ENCODE assay signal across 19 cellular contexts in genomic region chr22:46531776-46532175, GRCh38. TPM values are rescaled to one million over a fixed set of nuclear protein-coding genes. Genes with fewer than 3 reads are reported as not detected.
A peak's percentile ranks its signal among the peaks of the same experiment; 100 is the strongest.
DNase-seq lines count a peak whose midpoint lies in the region; ATAC-seq and TF ChIP-seq lines count a peak whose summit lies in the region.
"Had no signal": no experiment of that assay in that cellular context is flagged by ENCODE, and none has a peak within 500 bp of the region (broad histone marks: within the 10 kb centered on the region; RNA-seq: fewer than 3 reads in every experiment).

No MANE protein-coding gene starts in this region.

- no peaks in the 10 kb centered on the region for H3K9me3 Mint-ChIP-seq in type B pancreatic cell

- no TSS peak for BruUV-seq in PC-9 (replicated peaks; lab: Mats Ljungman, UMichigan)

- H3K27me3 ChIP-seq in PC-9 (ENCODE audit: insufficient read depth, low read depth) (no peaks in the 10 kb centered on the region), foreskin keratinocyte (no peaks in the 10 kb centered on the region)

- DNase-seq in PC-9 = no peak
- DNase-seq in astrocyte of the hippocampus (ENCODE audit: low read depth, low spot score) = peak; percentile 30
- DNase-seq in foreskin keratinocyte = no peak
- DNase-seq in type B pancreatic cell (ENCODE audit: extremely low spot score, unreplicated experiment) = no peak
- no peak for DNase-seq in cerebellum (ENCODE audit: low spot score)
- DNase-seq in stimulated activated naive CD8-positive, alpha-beta T cell treated with anti-CD3 and anti-CD28 coated beads, Interleukin-15, Interleukin-2, amounts not matched to agents 100 U/mL and 50 U/mL, for 24 hours = no peak
- no peak for DNase-seq in HuH-7.5 (ENCODE audit: low spot score)
- DNase-seq: AML-193, DMS79 treated with DMSO at 0.1 percent for 48 hours, IMR-90, MG63, NCI-H1092 treated with DMSO at 0.1 percent for 48 hours, NCI-H146, NCI-H2081 treated with DMSO at 0.1 percent for 48 hours, NCI-H446 treated with DMSO at 0.1 percent for 48 hours, NCI-H748 treated with DMSO at 0.1 percent for 48 hours, RPMI8226 had no signal

- peaks cover 60% of the 10 kb centered on the region for H3K4me1 ChIP-seq in PC-9 (replicated peaks; ENCODE audit: insufficient read depth)
- H3K4me1 ChIP-seq in foreskin keratinocyte = peaks cover 23% of the 10 kb centered on the region

- no peak for TF ChIP-seq CTCF in PC-9 (conservative IDR thresholded peaks at IDR 0.05)
- TF ChIP-seq CTCF in foreskin keratinocyte (conservative IDR thresholded peaks at IDR 0.05) = no peak
- no peak for TF ChIP-seq CTCF in type B pancreatic cell (conservative IDR thresholded peaks at IDR 0.05)

- H3K9me3 ChIP-seq in PC-9 (ENCODE audit: insufficient read depth, low read depth) = no peaks in the 10 kb centered on the region
- H3K9me3 ChIP-seq: MG63 had no signal

- POLR2A ChIA-PET in PC-9 (lab: Charles Lee; ENCODE audit: unreplicated experiment) = no interaction called here

- peak overlapping the region; percentile 84 for H3K4me3 Mint-ChIP-seq in type B pancreatic cell

- H3K27ac ChIP-seq in PC-9 = peak overlapping the region; percentile 57; the same call in 1 of the 2 replicates
- H3K27ac ChIP-seq in foreskin keratinocyte = peak overlapping the region; percentile 54
- H3K27ac ChIP-seq: C4-2B, HL-60 had no signal

- H3K36me3 ChIP-seq in PC-9 (ENCODE audit: low read depth) = no peaks in the 10 kb centered on the region
- H3K36me3 ChIP-seq: MG63 had no signal

- H4K20me1 ChIP-seq in PC-9 (ENCODE audit: insufficient read depth) = no peaks in the 10 kb centered on the region

- CTCF ChIA-PET in PC-9 (lab: Charles Lee) = interaction anchor here (0.9 kb wide), 1 partner anchor 17 kb away, joined by 3 read pairs; no protein-coding TSS in a partner anchor

- no peak overlapping the region for H3K4me3 ChIP-seq in PC-9
- H3K4me3 ChIP-seq: MG63 had no signal

- no peak overlapping the region for H2AFZ ChIP-seq in PC-9

- peaks cover 52% of the 10 kb centered on the region for H3F3A ChIP-seq in PC-9 (ENCODE audit: insufficient read depth, low read depth)

- H3K36me3 Mint-ChIP-seq in type B pancreatic cell = peaks cover 25% of the 10 kb centered on the region

- H3K27ac Mint-ChIP-seq in type B pancreatic cell = no peak overlapping the region

- H3K79me2 ChIP-seq in PC-9 (ENCODE audit: low read depth) = peaks cover 79% of the 10 kb centered on the region

- intact Hi-C loops in PC-9 (cut with micrococcal nuclease; ENCODE audit: unreplicated experiment) = no loop called here

- no peak for ATAC-seq in foreskin keratinocyte
- no peak for ATAC-seq in stimulated activated naive CD8-positive, alpha-beta T cell treated with anti-CD3 and anti-CD28 coated beads, Interleukin-15, Interleukin-2, amounts not matched to agents 100 U/mL and 50 U/mL, for 24 hours

- H3K27me3 Mint-ChIP-seq in type B pancreatic cell = peaks cover 13% of the 10 kb centered on the region

- peaks cover 26% of the 10 kb centered on the region for H3K4me1 Mint-ChIP-seq in type B pancreatic cell (ENCODE audit: unreplicated experiment)

- H3K9me2 ChIP-seq in PC-9 (ENCODE audit: insufficient read depth) = no peaks in the 10 kb centered on the region

- H3K4me2 ChIP-seq in PC-9 = peak overlapping the region; percentile 79

RNA-seq across cellular contexts. Expression of gene CELSR1, which starts 5.6 kb away (rescaled TPM):
- total RNA-seq in PC-9 (2021) (37.6 and 55.4 TPM in 2 replicates), foreskin keratinocyte (19.2 and 24.9 TPM in 2 replicates), type B pancreatic cell (ENCODE audit: low replicate concordance) (27.8 and 67.1 TPM in 2 replicates), cerebellum (7.8 TPM)
- 9.8 and 13.1 TPM in 2 replicates for polyA plus RNA-seq in foreskin keratinocyte
